ENCODE assay signal across 1 cellular context in the genomic region with DNA sequence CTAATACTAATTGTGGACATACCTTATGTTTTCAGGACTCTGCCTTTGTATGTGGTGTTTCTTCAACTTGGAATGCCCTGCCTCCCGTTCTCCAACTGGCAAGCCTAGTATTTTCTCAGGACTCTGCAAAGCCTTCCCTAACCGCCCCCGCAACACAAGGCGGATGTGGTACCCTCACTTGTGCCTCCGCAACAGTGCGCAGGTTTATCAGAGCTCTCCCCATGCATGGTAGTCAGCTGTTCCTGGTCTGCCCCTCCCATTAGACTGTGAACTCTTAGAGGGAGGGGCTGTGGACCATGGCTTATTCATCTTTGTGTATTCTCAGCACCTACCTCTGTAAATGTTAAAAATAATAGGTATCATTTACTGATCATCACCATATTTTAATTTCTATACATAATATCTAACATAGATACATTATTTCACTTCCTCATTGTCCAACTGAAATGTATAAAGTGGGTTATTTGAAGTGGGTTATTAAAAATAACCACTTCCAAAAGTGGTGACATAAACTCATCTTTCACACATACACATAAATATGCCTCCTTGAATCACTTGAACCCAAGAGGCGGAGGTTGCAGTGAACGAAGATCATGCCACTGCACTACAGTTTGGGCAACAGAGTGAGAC.
A peak's percentile ranks its signal among the peaks of the same experiment; 100 is the strongest.
TF ChIP-seq lines count a peak whose summit lies in the region.

No MANE protein-coding gene starts in this region.

TF ChIP-seq in GM12878, 131 proteins besides CTCF, POLR2A, EP300 and RAD21 (continued from another document):
- TF ChIP-seq, protein P1, sequence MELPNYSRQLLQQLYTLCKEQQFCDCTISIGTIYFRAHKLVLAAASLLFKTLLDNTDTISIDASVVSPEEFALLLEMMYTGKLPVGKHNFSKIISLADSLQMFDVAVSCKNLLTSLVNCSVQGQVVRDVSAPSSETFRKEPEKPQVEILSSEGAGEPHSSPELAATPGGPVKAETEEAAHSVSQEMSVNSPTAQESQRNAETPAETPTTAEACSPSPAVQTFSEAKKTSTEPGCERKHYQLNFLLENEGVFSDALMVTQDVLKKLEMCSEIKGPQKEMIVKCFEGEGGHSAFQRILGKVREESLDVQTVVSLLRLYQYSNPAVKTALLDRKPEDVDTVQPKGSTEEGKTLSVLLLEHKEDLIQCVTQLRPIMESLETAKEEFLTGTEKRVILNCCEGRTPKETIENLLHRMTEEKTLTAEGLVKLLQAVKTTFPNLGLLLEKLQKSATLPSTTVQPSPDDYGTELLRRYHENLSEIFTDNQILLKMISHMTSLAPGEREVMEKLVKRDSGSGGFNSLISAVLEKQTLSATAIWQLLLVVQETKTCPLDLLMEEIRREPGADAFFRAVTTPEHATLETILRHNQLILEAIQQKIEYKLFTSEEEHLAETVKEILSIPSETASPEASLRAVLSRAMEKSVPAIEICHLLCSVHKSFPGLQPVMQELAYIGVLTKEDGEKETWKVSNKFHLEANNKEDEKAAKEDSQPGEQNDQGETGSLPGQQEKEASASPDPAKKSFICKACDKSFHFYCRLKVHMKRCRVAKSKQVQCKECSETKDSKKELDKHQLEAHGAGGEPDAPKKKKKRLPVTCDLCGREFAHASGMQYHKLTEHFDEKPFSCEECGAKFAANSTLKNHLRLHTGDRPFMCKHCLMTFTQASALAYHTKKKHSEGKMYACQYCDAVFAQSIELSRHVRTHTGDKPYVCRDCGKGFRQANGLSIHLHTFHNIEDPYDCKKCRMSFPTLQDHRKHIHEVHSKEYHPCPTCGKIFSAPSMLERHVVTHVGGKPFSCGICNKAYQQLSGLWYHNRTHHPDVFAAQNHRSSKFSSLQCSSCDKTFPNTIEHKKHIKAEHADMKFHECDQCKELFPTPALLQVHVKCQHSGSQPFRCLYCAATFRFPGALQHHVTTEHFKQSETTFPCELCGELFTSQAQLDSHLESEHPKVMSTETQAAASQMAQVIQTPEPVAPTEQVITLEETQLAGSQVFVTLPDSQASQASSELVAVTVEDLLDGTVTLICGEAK (IDR thresholded peaks at IDR 0.05; ENCODE audit: borderline replicate concordance) = peak; percentile 37; the same call in 1 of the 2 replicates
- TF ChIP-seq, protein P2, sequence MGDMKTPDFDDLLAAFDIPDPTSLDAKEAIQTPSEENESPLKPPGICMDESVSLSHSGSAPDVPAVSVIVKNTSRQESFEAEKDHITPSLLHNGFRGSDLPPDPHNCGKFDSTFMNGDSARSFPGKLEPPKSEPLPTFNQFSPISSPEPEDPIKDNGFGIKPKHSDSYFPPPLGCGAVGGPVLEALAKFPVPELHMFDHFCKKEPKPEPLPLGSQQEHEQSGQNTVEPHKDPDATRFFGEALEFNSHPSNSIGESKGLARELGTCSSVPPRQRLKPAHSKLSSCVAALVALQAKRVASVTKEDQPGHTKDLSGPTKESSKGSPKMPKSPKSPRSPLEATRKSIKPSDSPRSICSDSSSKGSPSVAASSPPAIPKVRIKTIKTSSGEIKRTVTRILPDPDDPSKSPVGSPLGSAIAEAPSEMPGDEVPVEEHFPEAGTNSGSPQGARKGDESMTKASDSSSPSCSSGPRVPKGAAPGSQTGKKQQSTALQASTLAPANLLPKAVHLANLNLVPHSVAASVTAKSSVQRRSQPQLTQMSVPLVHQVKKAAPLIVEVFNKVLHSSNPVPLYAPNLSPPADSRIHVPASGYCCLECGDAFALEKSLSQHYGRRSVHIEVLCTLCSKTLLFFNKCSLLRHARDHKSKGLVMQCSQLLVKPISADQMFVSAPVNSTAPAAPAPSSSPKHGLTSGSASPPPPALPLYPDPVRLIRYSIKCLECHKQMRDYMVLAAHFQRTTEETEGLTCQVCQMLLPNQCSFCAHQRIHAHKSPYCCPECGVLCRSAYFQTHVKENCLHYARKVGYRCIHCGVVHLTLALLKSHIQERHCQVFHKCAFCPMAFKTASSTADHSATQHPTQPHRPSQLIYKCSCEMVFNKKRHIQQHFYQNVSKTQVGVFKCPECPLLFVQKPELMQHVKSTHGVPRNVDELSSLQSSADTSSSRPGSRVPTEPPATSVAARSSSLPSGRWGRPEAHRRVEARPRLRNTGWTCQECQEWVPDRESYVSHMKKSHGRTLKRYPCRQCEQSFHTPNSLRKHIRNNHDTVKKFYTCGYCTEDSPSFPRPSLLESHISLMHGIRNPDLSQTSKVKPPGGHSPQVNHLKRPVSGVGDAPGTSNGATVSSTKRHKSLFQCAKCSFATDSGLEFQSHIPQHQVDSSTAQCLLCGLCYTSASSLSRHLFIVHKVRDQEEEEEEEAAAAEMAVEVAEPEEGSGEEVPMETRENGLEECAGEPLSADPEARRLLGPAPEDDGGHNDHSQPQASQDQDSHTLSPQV (IDR thresholded peaks at IDR 0.05) = no peak
- peak; percentile 53; the same call in 1 of the 2 replicates for TF ChIP-seq SIN3A (IDR thresholded peaks at IDR 0.05; ENCODE audit: low read depth, low read length)
TF ChIP-seq in GM12878: peak in this region for 16.
